In genomic region chr1:202465644-202466270, GRCh38 we compare ENCODE assay signal across 8 cellular contexts.
DNase-seq lines count a peak whose midpoint lies in the region; ATAC-seq, FAIRE-seq and TF ChIP-seq lines count a peak whose summit lies in the region.
"Not testable (repeated sequence)": the region's sequence is repeated elsewhere in the genome, so short reads cannot be mapped to it uniquely, and the experiment has no call there.

No MANE protein-coding gene starts in this region.

- H3K9me3 Mint-ChIP-seq in GM23338; astrocyte (ENCODE audit: unreplicated experiment); type B pancreatic cell: not testable (repeated sequence)

- not testable (repeated sequence) for ATAC-seq in GM23338
- peak; percentile 37 for ATAC-seq in mucosa of descending colon

- H3K9me2 ChIP-seq in GM23338 (ENCODE audit: insufficient read depth): not testable (repeated sequence)

- intact Hi-C loops in mucosa of descending colon (cut with DNase I, micrococcal nuclease): not testable (repeated sequence)

- not testable (repeated sequence) for H3K27ac ChIP-seq in GM23338 (ENCODE audit: low read depth); astrocyte (ENCODE audit: low read depth, low read length)
- peak overlapping the region; percentile 18 for H3K27ac ChIP-seq in cardiac muscle cell

- not testable (repeated sequence) for H3K36me3 Mint-ChIP-seq in GM23338 (ENCODE audit: low read depth); astrocyte (ENCODE audit: low read depth, unreplicated experiment); type B pancreatic cell

- not testable (repeated sequence) for H3K27me3 Mint-ChIP-seq in GM23338 (ENCODE audit: insufficient read depth, low read depth, poor library complexity); astrocyte (ENCODE audit: low read depth, unreplicated experiment); type B pancreatic cell

- H3K36me3 ChIP-seq in GM23338 (ENCODE audit: insufficient read depth); astrocyte (ENCODE audit: insufficient read depth, low read length); cardiac muscle cell; mucosa of descending colon (ENCODE audit: low read depth): not testable (repeated sequence)

- not testable (repeated sequence) for H3K4me2 ChIP-seq in GM23338; astrocyte (ENCODE audit: low read length)

- H3K4me1 ChIP-seq in GM23338 (ENCODE audit: insufficient read depth): peaks cover 12% of the 10 kb centered on the region
- not testable (repeated sequence) for H3K4me1 ChIP-seq in astrocyte (ENCODE audit: insufficient read depth, low read length); mucosa of descending colon (ENCODE audit: low read depth)
- peaks cover 35% of the 10 kb centered on the region for H3K4me1 ChIP-seq in cardiac muscle cell (ENCODE audit: low read depth)

- not testable (repeated sequence) for H3F3A ChIP-seq in GM23338 (replicated peaks; ENCODE audit: low read depth)

- H3K27ac Mint-ChIP-seq in GM23338: peak overlapping the region; percentile 43; the same call in 1 of the 2 replicates
- not testable (repeated sequence) for H3K27ac Mint-ChIP-seq in astrocyte (ENCODE audit: unreplicated experiment)
- peak overlapping the region; percentile 46 for H3K27ac Mint-ChIP-seq in type B pancreatic cell

- not testable (repeated sequence) for H3K4me3 Mint-ChIP-seq in GM23338; astrocyte (ENCODE audit: unreplicated experiment)
- peak overlapping the region; percentile 26 for H3K4me3 Mint-ChIP-seq in type B pancreatic cell

- H3K4me1 Mint-ChIP-seq in GM23338 (peaks cover 29% of the 10 kb centered on the region), type B pancreatic cell (ENCODE audit: unreplicated experiment) (peaks cover 21% of the 10 kb centered on the region)
- not testable (repeated sequence) for H3K4me1 Mint-ChIP-seq in astrocyte (ENCODE audit: low read depth, unreplicated experiment)

- not testable (repeated sequence) for H4K20me1 ChIP-seq in GM23338 (replicated peaks; ENCODE audit: insufficient read depth); astrocyte (ENCODE audit: insufficient read depth, low read length)

- not testable (repeated sequence) for TF ChIP-seq CTCF in GM23338 (conservative IDR thresholded peaks at IDR 0.05; ENCODE audit: low read depth in 2 of 2); astrocyte (IDR thresholded peaks at IDR 0.05; ENCODE audit: insufficient read depth, low read depth, low read length); epithelial cell of esophagus (IDR thresholded peaks at IDR 0.05; ENCODE audit: insufficient read depth, low read depth, low read length, missing control alignments); cardiac muscle cell (IDR thresholded peaks at IDR 0.05; ENCODE audit: low read depth, low read length); mucosa of descending colon (IDR thresholded peaks at IDR 0.05); type B pancreatic cell (conservative IDR thresholded peaks at IDR 0.05)

- not testable (repeated sequence) for H3K9me3 ChIP-seq in astrocyte (ENCODE audit: insufficient read depth, low read depth, low read length); cardiac muscle cell (ENCODE audit: low read depth); mucosa of descending colon

- H3K79me2 ChIP-seq in GM23338 (replicated peaks; ENCODE audit: insufficient read depth); astrocyte (ENCODE audit: insufficient read depth, low read length): not testable (repeated sequence)

- H3K4me3 ChIP-seq in GM23338; astrocyte (ENCODE audit: insufficient read depth, low read depth, low read length); epithelial cell of esophagus (ENCODE audit: low read length); mucosa of descending colon: not testable (repeated sequence)
- H3K4me3 ChIP-seq in cardiac muscle cell: peak overlapping the region; percentile 48

- not testable (repeated sequence) for H2AFZ ChIP-seq in GM23338; astrocyte (ENCODE audit: low read depth, low read length)

- DNase-seq in GM23338 (ENCODE audit: low spot score); cardiac muscle cell (ENCODE audit: low read depth in 1 of 2, low spot score in 1 of 2); type B pancreatic cell (ENCODE audit: extremely low spot score, unreplicated experiment): not testable (repeated sequence)
- peak; percentile 51 for DNase-seq in NCI-H226
- peak; percentile 52 for DNase-seq in astrocyte (ENCODE audit: low read depth)
- DNase-seq in epithelial cell of esophagus (ENCODE audit: low read depth): peak; percentile 54
- peak; percentile 14 for DNase-seq in kidney glomerular epithelial cell (lab: John Stamatoyannopoulos, UW)
- DNase-seq in mucosa of descending colon: peak in 1 of 3 donors; percentile 22

- not testable (repeated sequence) for FAIRE-seq in astrocyte (lab: Jason Lieb, UNC)

- not testable (repeated sequence) for H3K27me3 ChIP-seq in GM23338 (ENCODE audit: insufficient read depth); astrocyte (ENCODE audit: insufficient read depth, low read length); cardiac muscle cell

- not testable (repeated sequence) for H3K9ac ChIP-seq in astrocyte (ENCODE audit: low read length)
